Comparison of ENCODE assay signal across 8 cellular contexts in the genomic region with DNA sequence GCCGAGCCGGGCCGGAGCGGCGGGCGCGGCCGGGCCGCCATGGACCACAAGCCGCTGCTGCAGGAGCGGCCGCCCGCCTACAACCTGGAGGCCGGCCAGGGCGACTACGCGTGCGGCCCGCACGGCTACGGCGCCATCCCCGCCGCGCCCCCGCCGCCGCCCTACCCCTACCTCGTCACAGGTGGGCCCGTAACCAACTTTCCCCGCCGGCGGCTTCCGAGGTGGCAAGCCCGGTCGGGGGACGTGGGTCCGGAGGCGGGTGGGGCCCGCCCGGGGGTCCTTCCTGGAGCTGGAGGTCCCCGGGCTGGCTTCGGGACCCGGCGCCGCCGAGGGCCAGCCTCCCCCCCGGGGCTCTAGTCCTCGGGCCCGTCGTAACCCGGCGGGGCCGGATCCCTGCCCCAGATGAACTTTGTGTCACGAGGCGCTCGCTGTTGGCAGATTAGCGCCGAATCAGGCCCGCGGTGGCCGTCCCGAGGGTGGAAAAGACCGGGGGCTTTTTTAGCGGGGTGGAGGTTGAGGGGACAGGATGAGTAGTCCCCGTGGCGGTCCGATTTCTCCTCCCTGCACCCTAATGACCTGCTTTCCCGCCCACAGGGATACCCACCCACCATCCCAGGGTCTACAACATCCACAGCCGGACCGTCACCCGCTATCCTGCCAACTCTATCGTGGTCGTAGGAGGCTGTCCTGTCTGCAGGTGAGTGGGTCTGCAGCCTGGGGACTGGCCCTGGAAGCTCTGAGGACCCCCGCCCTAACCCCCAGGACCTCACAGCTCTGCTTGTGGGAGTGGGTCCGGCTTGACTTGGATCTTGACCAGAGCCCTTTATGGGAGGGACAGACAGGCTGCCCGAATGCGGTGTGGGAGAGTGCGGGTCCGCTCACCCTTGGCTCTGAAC. TPM values are rescaled to one million over a fixed set of nuclear protein-coding genes. Genes with fewer than 3 reads are reported as not detected.
A peak's percentile ranks its signal among the peaks of the same experiment; 100 is the strongest.
DNase-seq lines count a peak whose midpoint lies in the region; ATAC-seq, FAIRE-seq and TF ChIP-seq lines count a peak whose summit lies in the region.

No MANE protein-coding gene starts in this region.

- H3K27me3 Mint-ChIP-seq in astrocyte (ENCODE audit: low read depth, unreplicated experiment), result no peaks in the 10 kb centered on the region

- peak overlapping the region; percentile 100 for H3K4me2 ChIP-seq in astrocyte (ENCODE audit: low read length)

- no peaks in the 10 kb centered on the region for H3K9me3 Mint-ChIP-seq in astrocyte (ENCODE audit: unreplicated experiment)

- no peak for TF ChIP-seq CTCF in astrocyte (IDR thresholded peaks at IDR 0.05; ENCODE audit: insufficient read depth, low read depth, low read length)

- peak overlapping the region; percentile 84 for H3K4me3 ChIP-seq in astrocyte (ENCODE audit: insufficient read depth, low read depth, low read length)

- H2AFZ ChIP-seq in astrocyte (ENCODE audit: low read depth, low read length), result no peak overlapping the region

- H3K27me3 ChIP-seq in astrocyte (ENCODE audit: insufficient read depth, low read length) (no peaks in the 10 kb centered on the region), layer of hippocampus (ENCODE audit: control insufficient read depth, insufficient read depth, low read length) (no peaks in the 10 kb centered on the region)

- peaks cover 24% of the 10 kb centered on the region for H3K4me1 Mint-ChIP-seq in astrocyte (ENCODE audit: low read depth, unreplicated experiment)

- H3K4me3 Mint-ChIP-seq in astrocyte (ENCODE audit: unreplicated experiment), result peak overlapping the region; percentile 90

- DNase-seq in NAMALWA (ENCODE audit: low spot score) (peak; percentile 50), astrocyte (ENCODE audit: low read depth) (no peak), H4 (ENCODE audit: low spot score) (no peak), SKM-1 treated with dmso at 0.1 percent for 144 hours (lab: John Stamatoyannopoulos, UW; ENCODE audit: unreplicated experiment) (no peak)
- DNase-seq in stimulated activated CD8-positive, alpha-beta memory T cell treated with anti-CD3 and anti-CD28 coated beads, Interleukin-15, amount 100 ng/mL, for 1 hour (ENCODE audit: low read depth), result peak; percentile 5

- ATAC-seq in GM18499 (IDR thresholded peaks at IDR 0.05; ENCODE audit: insufficient read depth, unreplicated experiment), result peak; percentile 12
- ATAC-seq in GM21786 (IDR thresholded peaks at IDR 0.05; ENCODE audit: unreplicated experiment), result peak; percentile 6

- H3K27ac Mint-ChIP-seq in astrocyte (ENCODE audit: unreplicated experiment), result peak overlapping the region; percentile 66

- peaks cover 53% of the 10 kb centered on the region for H3K79me2 ChIP-seq in astrocyte (ENCODE audit: insufficient read depth, low read length)

- peak overlapping the region; percentile 95 for H3K9ac ChIP-seq in astrocyte (ENCODE audit: low read length)

- H3K36me3 Mint-ChIP-seq in astrocyte (ENCODE audit: low read depth, unreplicated experiment), result peaks cover 2% of the 10 kb centered on the region

- H3K9me3 ChIP-seq in astrocyte (ENCODE audit: insufficient read depth, low read depth, low read length), result no peaks in the 10 kb centered on the region

- H3K4me1 ChIP-seq in astrocyte (ENCODE audit: insufficient read depth, low read length), result peaks cover 50% of the 10 kb centered on the region

- no peak for FAIRE-seq in astrocyte (lab: Jason Lieb, UNC)

- H3K36me3 ChIP-seq in astrocyte (ENCODE audit: insufficient read depth, low read length), result no peaks in the 10 kb centered on the region

- H3K27ac ChIP-seq in astrocyte (ENCODE audit: low read depth, low read length) (peak overlapping the region; percentile 81), layer of hippocampus (ENCODE audit: low read depth, low read length) (peak overlapping the region; percentile 86)

- peaks cover 46% of the 10 kb centered on the region for H4K20me1 ChIP-seq in astrocyte (ENCODE audit: insufficient read depth, low read length)

RNA-seq across cellular contexts. Expression of a gene that starts 0.5 kb away (rescaled TPM):
- 182 and 195 TPM in 2 replicates for total RNA-seq in astrocyte
- total RNA-seq in H4 (2014; rRNA removed; shearing (Covaris generic)), result 53.6 and 68.3 TPM in 2 replicates

RNA-seq across cellular contexts. Expression of a gene that starts 30.0 kb away (rescaled TPM):
- total RNA-seq in astrocyte, result 23.9 and 30.4 TPM in 2 replicates
- 10.8 and 24.5 TPM in 2 replicates for total RNA-seq in H4 (2014; rRNA removed; shearing (Covaris generic))

Comparison
In these comparisons a context has a peak if more than half of its experiments do, and no peak if none do; other contexts are left out.
1. DNase-seq: peak in NAMALWA (single experiment) and stimulated activated CD8-positive, alpha-beta memory T cell treated with anti-CD3 and anti-CD28 coated beads, Interleukin-15, amount 100 ng/mL, for 1 hour (single experiment); none in astrocyte (single experiment), H4 (single experiment) and SKM-1 treated with dmso at 0.1 percent for 144 hours (single experiment).